9 cellular contexts compared by ENCODE assay signal in genomic region chr2:65299246-65299645, GRCh38.
DNase-seq lines count a peak whose midpoint lies in the region; ATAC-seq and TF ChIP-seq lines count a peak whose summit lies in the region.
"Had no signal": no experiment of that assay in that cellular context is flagged by ENCODE, and none has a peak within 500 bp of the region (broad histone marks: within the 10 kb centered on the region; RNA-seq: fewer than 3 reads in every experiment).

No MANE protein-coding gene starts in this region.

- no peak for ATAC-seq in HG03469 (IDR thresholded peaks at IDR 0.05; ENCODE audit: unreplicated experiment)

- H3K4me3 ChIP-seq in dorsolateral prefrontal cortex = no peak overlapping the region

- no peaks in the 10 kb centered on the region for H3K27me3 ChIP-seq in dorsolateral prefrontal cortex

- no peaks in the 10 kb centered on the region for H3K9me3 Mint-ChIP-seq in activated CD4-positive, alpha-beta T cell treated with anti-CD3 and anti-CD28 coated beads, Interleukin-2, amount 10 ng/mL, durations not matched to agents 24 days and 14 days
- no peaks in the 10 kb centered on the region for H3K9me3 Mint-ChIP-seq in type B pancreatic cell

- H3K4me3 Mint-ChIP-seq in activated CD4-positive, alpha-beta T cell treated with anti-CD3 and anti-CD28 coated beads, Interleukin-2, amount 10 ng/mL, durations not matched to agents 24 days and 14 days = peak overlapping the region; percentile 46
- no peak overlapping the region for H3K4me3 Mint-ChIP-seq in type B pancreatic cell

- TF ChIP-seq CTCF in GM20000 (IDR thresholded peaks at IDR 0.05; ENCODE audit: extremely low read depth, missing control alignments) (no peak), dorsolateral prefrontal cortex (IDR thresholded peaks at IDR 0.05 in 54 of 56, conservative IDR thresholded peaks at IDR 0.05 in 2 of 56; ENCODE audit: low read depth in 1 of 56, partially characterized antibody in 56 of 56) (no peak), type B pancreatic cell (conservative IDR thresholded peaks at IDR 0.05) (no peak)

- H3K27me3 Mint-ChIP-seq in activated CD4-positive, alpha-beta T cell treated with anti-CD3 and anti-CD28 coated beads, Interleukin-2, amount 10 ng/mL, durations not matched to agents 24 days and 14 days = peaks cover 42% of the 10 kb centered on the region
- H3K27me3 Mint-ChIP-seq in type B pancreatic cell = peaks cover 5% of the 10 kb centered on the region

- intact Hi-C loops in activated CD4-positive, alpha-beta T cell treated with anti-CD3 and anti-CD28 coated beads, Interleukin-2, amount 10 ng/mL, durations not matched to agents 24 days and 14 days (cut with micrococcal nuclease) = loop anchor here (1.0 kb wide), 1 partner anchor 169 kb away; the partner anchor contains the start of gene RAB1A
- intact Hi-C loops in dorsolateral prefrontal cortex (cut with DNase I) = no loop called here

- H3K4me1 Mint-ChIP-seq in activated CD4-positive, alpha-beta T cell treated with anti-CD3 and anti-CD28 coated beads, Interleukin-2, amount 10 ng/mL, durations not matched to agents 24 days and 14 days = peaks cover 50% of the 10 kb centered on the region
- H3K4me1 Mint-ChIP-seq in type B pancreatic cell (ENCODE audit: unreplicated experiment) = peaks cover 37% of the 10 kb centered on the region

- H3K27ac Mint-ChIP-seq in activated CD4-positive, alpha-beta T cell treated with anti-CD3 and anti-CD28 coated beads, Interleukin-2, amount 10 ng/mL, durations not matched to agents 24 days and 14 days = peak overlapping the region; percentile 4
- no peak overlapping the region for H3K27ac Mint-ChIP-seq in type B pancreatic cell

- H3K27ac ChIP-seq in dorsolateral prefrontal cortex = peak overlapping the region in 49 of 59 donors; percentile 17 to 92 (median 81)

- peaks cover 1% of the 10 kb centered on the region for H3K36me3 Mint-ChIP-seq in activated CD4-positive, alpha-beta T cell treated with anti-CD3 and anti-CD28 coated beads, Interleukin-2, amount 10 ng/mL, durations not matched to agents 24 days and 14 days (ENCODE audit: low read depth)
- peaks cover 5% of the 10 kb centered on the region for H3K36me3 Mint-ChIP-seq in type B pancreatic cell

- DNase-seq in GM20000 (ENCODE audit: low spot score) (peak; percentile 44), dorsolateral prefrontal cortex (no peak), NOMO-1 treated with DMSO at 0.1 percent for 48 hours (lab: John Stamatoyannopoulos, UW; ENCODE audit: unreplicated experiment) (no peak), NCI-H526 treated with DMSO at 0.1 percent for 48 hours (lab: John Stamatoyannopoulos, UW) (no peak), type B pancreatic cell (ENCODE audit: extremely low spot score, unreplicated experiment) (no peak)
- peak; percentile 74 for DNase-seq in activated CD4-positive, alpha-beta T cell treated with anti-CD3 and anti-CD28 coated beads, Interleukin-2, amount 10 ng/mL, durations not matched to agents 24 days and 14 days
- DNase-seq in stimulated activated CD4-positive, alpha-beta T cell treated with anti-CD3 and anti-CD28 coated beads, Interleukin-2, amount 100 ng/mL, for 48 hours = peak; percentile 50 to 51
- DNase-seq: NCI-H2107 had no signal

Comparison
In these comparisons a context has a peak if more than half of its experiments do, and no peak if none do; other contexts are left out.
1. DNase-seq: peak in GM20000 (single experiment), activated CD4-positive, alpha-beta T cell treated with anti-CD3 and anti-CD28 coated beads, Interleukin-2, amount 10 ng/mL, durations not matched to agents 24 days and 14 days (single experiment) and stimulated activated CD4-positive, alpha-beta T cell treated with anti-CD3 and anti-CD28 coated beads, Interleukin-2, amount 100 ng/mL, for 48 hours (2 of 2); none in dorsolateral prefrontal cortex (0 of 10), NOMO-1 treated with DMSO at 0.1 percent for 48 hours (single experiment), NCI-H526 treated with DMSO at 0.1 percent for 48 hours (single experiment) and type B pancreatic cell (single experiment).